28 cellular contexts compared by ENCODE assay signal in genomic region chr11:101046947-101047346, GRCh38.
"Had no signal": no experiment of that assay in that cellular context is flagged by ENCODE, and none has a peak within 500 bp of the region (broad histone marks: within the 10 kb centered on the region; RNA-seq: fewer than 3 reads in every experiment).

No MANE protein-coding gene starts in this region.

- H3K27me3 ChIP-seq: brain microvascular endothelial cell, neural progenitor cell, right atrium auricular region, testis, transverse colon had no signal

- H3K27ac ChIP-seq: brain microvascular endothelial cell, coronary artery, dorsolateral prefrontal cortex, lower lobe of right lung, neural progenitor cell, parathyroid adenoma, psoas muscle, right atrium auricular region, testis, transverse colon had no signal

- H3K4me1 Mint-ChIP-seq: natural killer cell had no signal

- DNase-seq: activated CD4-positive, alpha-beta T cell treated with anti-CD3 and anti-CD28 coated beads for 48 hours; activated CD4-positive, alpha-beta T cell treated with anti-CD3 and anti-CD28 coated beads, Interleukin-2, amount 50 U/mL, for 48 hours; activated CD8-positive, alpha-beta memory T cell treated with anti-CD3 and anti-CD28 coated beads for 24 hours; activated gamma-delta T cell treated with Interleukin-2 at 50 U/mL for 16 hours; activated naive CD4-positive, alpha-beta T cell treated with anti-CD3 and anti-CD28 coated beads, Interleukin-2, amount 50 U/mL, for 16 hours; amniotic stem cell; brain microvascular endothelial cell; dorsolateral prefrontal cortex; effector memory CD4-positive, alpha-beta T cell; kidney glomerular epithelial cell; lower lobe of right lung; mesendoderm; natural killer cell; occipital lobe; psoas muscle; stimulated activated naive CD8-positive, alpha-beta T cell treated with anti-CD3 and anti-CD28 coated beads, Interleukin-15, Interleukin-2, amounts not matched to agents 100 U/mL and 50 U/mL, for 24 hours; testis; transverse colon had no signal

- H3K27ac Mint-ChIP-seq: natural killer cell, neural progenitor cell had no signal

- H3K9me3 ChIP-seq: lower lobe of right lung, psoas muscle, right atrium auricular region, testis, transverse colon had no signal

- H3K4me3 ChIP-seq: coronary artery, dorsolateral prefrontal cortex, lower lobe of right lung, neural progenitor cell, psoas muscle, right atrium auricular region, smooth muscle cell, testis, transverse colon had no signal

- H3K36me3 ChIP-seq: brain microvascular endothelial cell, lower lobe of right lung, neural progenitor cell, right atrium auricular region, transverse colon had no signal

- H3K4me3 Mint-ChIP-seq: natural killer cell, neural progenitor cell had no signal

- ATAC-seq: left lobe of liver; lower lobe of right lung; natural killer cell; psoas muscle; stimulated activated naive CD8-positive, alpha-beta T cell treated with anti-CD3 and anti-CD28 coated beads, Interleukin-15, Interleukin-2, amounts not matched to agents 100 U/mL and 50 U/mL, for 24 hours had no signal

- H3K9me3 Mint-ChIP-seq: neural progenitor cell had no signal

- FAIRE-seq: astrocyte, frontal cortex, TTC549, urothelium cell line had no signal

- H3K36me3 Mint-ChIP-seq: natural killer cell, neural progenitor cell had no signal

- H3K4me1 ChIP-seq: lower lobe of right lung, parathyroid adenoma, psoas muscle, right atrium auricular region, testis, transverse colon had no signal
